ENCODE assay signal across 18 cellular contexts in genomic region chr12:31029466-31029865, GRCh38. TPM values are rescaled to one million over a fixed set of nuclear protein-coding genes. Genes with fewer than 3 reads are reported as not detected.
DNase-seq lines count a peak whose midpoint lies in the region; ATAC-seq and TF ChIP-seq lines count a peak whose summit lies in the region.
"Had no signal": no experiment of that assay in that cellular context is flagged by ENCODE, and none has a peak within 500 bp of the region (broad histone marks: within the 10 kb centered on the region; RNA-seq: fewer than 3 reads in every experiment).

No MANE protein-coding gene starts in this region.

- H3K9me2 ChIP-seq in SU-DHL-6 (replicated peaks; ENCODE audit: insufficient read depth, low read length), result no peaks in the 10 kb centered on the region
- H3K9me2 ChIP-seq: SK-N-SH had no signal

- H3K79me2 ChIP-seq in SU-DHL-6 (ENCODE audit: insufficient read depth, low read length), result no peaks in the 10 kb centered on the region

- H3K27ac ChIP-seq in SU-DHL-6 (ENCODE audit: low read depth, low read length) (peak overlapping the region; percentile 64), right atrium auricular region (peak overlapping the region; percentile 50 to 74), upper lobe of right lung (no peak overlapping the region)

- no peaks in the 10 kb centered on the region for H3K27me3 ChIP-seq in SU-DHL-6 (ENCODE audit: low read length)
- no peaks in the 10 kb centered on the region for H3K27me3 ChIP-seq in right atrium auricular region
- no peaks in the 10 kb centered on the region for H3K27me3 ChIP-seq in upper lobe of right lung
- no peaks in the 10 kb centered on the region for H3K27me3 ChIP-seq in MG63

- H3K4me3 ChIP-seq in SU-DHL-6 (ENCODE audit: insufficient read depth, low read length, poor library complexity, severe bottlenecking) (no peak overlapping the region), right atrium auricular region (no peak overlapping the region), upper lobe of right lung (no peak overlapping the region), MG63 (no peak overlapping the region)

- intact Hi-C loops in Right ventricle myocardium superior (cut with DNase I) (no loop called here), left cardiac atrium (cut with DNase I) (no loop called here), upper lobe of right lung (cut with DNase I) (no loop called here)

- no peak overlapping the region for H3K9ac ChIP-seq in SU-DHL-6 (ENCODE audit: low read length)
- H3K9ac ChIP-seq: SK-N-SH had no signal

- H3K4me2 ChIP-seq in SU-DHL-6 (ENCODE audit: low read depth, low read length, poor library complexity, severe bottlenecking), result peak overlapping the region; percentile 55
- H3K4me2 ChIP-seq: SK-N-SH had no signal

- TF ChIP-seq CTCF in SU-DHL-6 (IDR thresholded peaks at IDR 0.05; ENCODE audit: insufficient read depth, low read length, poor library complexity, severe bottlenecking) (no peak), right atrium auricular region (IDR thresholded peaks at IDR 0.05) (no peak), upper lobe of right lung (IDR thresholded peaks at IDR 0.05) (no peak)

- H3F3A ChIP-seq in SU-DHL-6 (ENCODE audit: insufficient read depth), result no peaks in the 10 kb centered on the region

- no peak overlapping the region for H2AFZ ChIP-seq in SU-DHL-6 (ENCODE audit: low read depth, low read length, severe bottlenecking)

- H3K4me1 ChIP-seq in right atrium auricular region (peaks cover 0 to 44% of the 10 kb centered on the region in 2 donors), upper lobe of right lung (no peaks in the 10 kb centered on the region)

- H3K9me3 ChIP-seq in SU-DHL-6 (ENCODE audit: insufficient read depth, low read length) (no peaks in the 10 kb centered on the region), right atrium auricular region (no peaks in the 10 kb centered on the region), upper lobe of right lung (no peaks in the 10 kb centered on the region), MG63 (no peaks in the 10 kb centered on the region)
- H3K9me3 ChIP-seq: SK-N-SH had no signal

- H3K36me3 ChIP-seq in SU-DHL-6 (ENCODE audit: low read length), result no peaks in the 10 kb centered on the region
- no peaks in the 10 kb centered on the region for H3K36me3 ChIP-seq in right atrium auricular region
- no peaks in the 10 kb centered on the region for H3K36me3 ChIP-seq in upper lobe of right lung
- H3K36me3 ChIP-seq in MG63, result no peaks in the 10 kb centered on the region

- ATAC-seq in Right ventricle myocardium superior (ENCODE audit: poor library complexity) (peak; percentile 35), left cardiac atrium (no peak), upper lobe of right lung (no peak)
- ATAC-seq: CD8-positive, alpha-beta T cell; HCT116 had no signal

- no peaks in the 10 kb centered on the region for H4K20me1 ChIP-seq in SU-DHL-6 (ENCODE audit: low read depth, low read length)

- DNase-seq in Right ventricle myocardium superior (no peak), left cardiac atrium (no peak), right atrium auricular region (ENCODE audit: low spot score) (no peak), upper lobe of right lung (no peak), HuH-7 (ENCODE audit: low spot score) (no peak), MG63 (no peak)
- DNase-seq: AML-193; Calu3; CD8-positive, alpha-beta T cell; GOT3; NCI-H1048; NCI-H1417 treated with DMSO at 0.1 percent for 48 hours; NCI-H187; NCI-H446 treated with DMSO at 0.1 percent for 48 hours; SIG-M5; SK-N-SH had no signal

RNA-seq across cellular contexts. Expression of gene DDX11, which starts 44.2 kb away (rescaled TPM):
- total RNA-seq in Right ventricle myocardium superior, result 3.6 TPM
- total RNA-seq in left cardiac atrium, result 10 to 100 TPM in 1 of 2 donors, 1 to 10 TPM in 1; 6.9 to 18.2 TPM
- 1 to 10 TPM; 1.1 to 5.3 TPM for total RNA-seq in right atrium auricular region
- 12.6 TPM for total RNA-seq in upper lobe of right lung
- 48.6 and 70.8 TPM in 2 replicates for total RNA-seq in MG63 (2014; rRNA removed; shearing (Covaris generic); ENCODE audit: low replicate concordance)
